Comparison of ENCODE assay signal across 20 cellular contexts in genomic region chr10:35735412-35735811, GRCh38.
DNase-seq lines count a peak whose midpoint lies in the region; TF ChIP-seq lines count a peak whose summit lies in the region.
"Had no signal": no experiment of that assay in that cellular context is flagged by ENCODE, and none has a peak within 500 bp of the region (broad histone marks: within the 10 kb centered on the region; RNA-seq: fewer than 3 reads in every experiment).

No MANE protein-coding gene starts in this region.

- CTCF ChIA-PET in activated naive CD4-positive, alpha-beta T cell treated with anti-CD3 and anti-CD28 coated beads, Interleukin-2, amount 10 ng/mL, durations not matched to agents 7 days and 5 days (lab: Charles Lee): no interaction called here

- TF ChIP-seq CTCF in AG09319 (IDR thresholded peaks at IDR 0.05; ENCODE audit: low read depth, low read length): no peak
- no peak for TF ChIP-seq CTCF in chondrocyte (IDR thresholded peaks at IDR 0.05)

- no peaks in the 10 kb centered on the region for H3K36me3 Mint-ChIP-seq in chondrocyte (ENCODE audit: low read depth)
- no peaks in the 10 kb centered on the region for H3K36me3 Mint-ChIP-seq in activated naive CD4-positive, alpha-beta T cell treated with anti-CD3 and anti-CD28 coated beads, Interleukin-2, amount 10 ng/mL, durations not matched to agents 7 days and 5 days
- H3K36me3 Mint-ChIP-seq: activated naive CD8-positive, alpha-beta T cell treated with anti-CD3 and anti-CD28 coated beads for 36 hours had no signal

- DNase-seq in AG09319 (ENCODE audit: extremely low read depth, low read depth) (peak; percentile 8), LHCN-M2 (ENCODE audit: low read depth) (peak; percentile 8), chondrocyte (ENCODE audit: low spot score) (no peak), iris pigment epithelial cell (ENCODE audit: low read depth) (peak; percentile 91), NCI-H82 (lab: John Stamatoyannopoulos, UW) (no peak)
- DNase-seq in activated CD4-positive, alpha-beta T cell treated with anti-CD3 and anti-CD28 coated beads, Interleukin-2, amount 50 U/mL, for 1 hour: no peak
- no peak for DNase-seq in central memory CD4-positive, alpha-beta T cell
- no peak for DNase-seq in activated naive CD4-positive, alpha-beta T cell treated with anti-CD3 and anti-CD28 coated beads, Interleukin-2, amount 10 ng/mL, durations not matched to agents 7 days and 5 days
- DNase-seq: activated naive CD8-positive, alpha-beta T cell treated with anti-CD3 and anti-CD28 coated beads for 36 hours; activated T-cell treated with anti-CD3 and anti-CD28 coated beads, Interleukin-2, amount 50 U/mL, for 24 hours; AML-193; Calu3; colonic mucosa; esophagus squamous epithelium; left lung; NCI-H187; NCI-H510A; posterior cingulate gyrus; stimulated activated CD4-positive, alpha-beta T cell treated with anti-CD3 and anti-CD28 coated beads, Interleukin-12 subunit alpha, Interleukin-12 subunit beta, amount 100 ng/mL, for 4 hours; stimulated activated naive CD8-positive, alpha-beta T cell treated with anti-CD3 and anti-CD28 coated beads, Interleukin-15, amount 100 ng/mL, for 72 hours had no signal

- H3K27ac Mint-ChIP-seq in chondrocyte (ENCODE audit: unreplicated experiment): peak overlapping the region; percentile 58
- H3K27ac Mint-ChIP-seq in activated naive CD4-positive, alpha-beta T cell treated with anti-CD3 and anti-CD28 coated beads, Interleukin-2, amount 10 ng/mL, durations not matched to agents 7 days and 5 days: no peak overlapping the region
- H3K27ac Mint-ChIP-seq: activated naive CD8-positive, alpha-beta T cell treated with anti-CD3 and anti-CD28 coated beads for 36 hours; activated T-cell treated with anti-CD3 and anti-CD28 coated beads, Interleukin-2, amount 50 U/mL, for 24 hours; stimulated activated naive CD8-positive, alpha-beta T cell treated with anti-CD3 and anti-CD28 coated beads, Interleukin-15, amount 100 ng/mL, for 72 hours had no signal

- peaks cover 10% of the 10 kb centered on the region for H3K9me3 Mint-ChIP-seq in chondrocyte (ENCODE audit: low read depth)
- H3K9me3 Mint-ChIP-seq in activated naive CD4-positive, alpha-beta T cell treated with anti-CD3 and anti-CD28 coated beads, Interleukin-2, amount 10 ng/mL, durations not matched to agents 7 days and 5 days: no peaks in the 10 kb centered on the region

- H3K27me3 Mint-ChIP-seq in chondrocyte (ENCODE audit: low read depth): no peaks in the 10 kb centered on the region
- no peaks in the 10 kb centered on the region for H3K27me3 Mint-ChIP-seq in activated naive CD4-positive, alpha-beta T cell treated with anti-CD3 and anti-CD28 coated beads, Interleukin-2, amount 10 ng/mL, durations not matched to agents 7 days and 5 days
- H3K27me3 Mint-ChIP-seq: activated naive CD8-positive, alpha-beta T cell treated with anti-CD3 and anti-CD28 coated beads for 36 hours; activated T-cell treated with anti-CD3 and anti-CD28 coated beads, Interleukin-2, amount 50 U/mL, for 24 hours had no signal

- peaks cover 12% of the 10 kb centered on the region for H3K4me1 Mint-ChIP-seq in chondrocyte (ENCODE audit: low read depth)
- no peaks in the 10 kb centered on the region for H3K4me1 Mint-ChIP-seq in activated naive CD4-positive, alpha-beta T cell treated with anti-CD3 and anti-CD28 coated beads, Interleukin-2, amount 10 ng/mL, durations not matched to agents 7 days and 5 days
- H3K4me1 Mint-ChIP-seq: activated naive CD8-positive, alpha-beta T cell treated with anti-CD3 and anti-CD28 coated beads for 36 hours; stimulated activated naive CD8-positive, alpha-beta T cell treated with anti-CD3 and anti-CD28 coated beads, Interleukin-15, amount 100 ng/mL, for 72 hours had no signal

- no peak overlapping the region for H3K4me3 Mint-ChIP-seq in chondrocyte (ENCODE audit: unreplicated experiment)
- H3K4me3 Mint-ChIP-seq in activated naive CD4-positive, alpha-beta T cell treated with anti-CD3 and anti-CD28 coated beads, Interleukin-2, amount 10 ng/mL, durations not matched to agents 7 days and 5 days: no peak overlapping the region
- H3K4me3 Mint-ChIP-seq: activated naive CD8-positive, alpha-beta T cell treated with anti-CD3 and anti-CD28 coated beads for 36 hours; activated T-cell treated with anti-CD3 and anti-CD28 coated beads, Interleukin-2, amount 50 U/mL, for 24 hours; stimulated activated naive CD8-positive, alpha-beta T cell treated with anti-CD3 and anti-CD28 coated beads, Interleukin-15, amount 100 ng/mL, for 72 hours had no signal

Comparison
In these comparisons a context has a peak if more than half of its experiments do, and no peak if none do; other contexts are left out.
1. DNase-seq: peak in AG09319 (single experiment), LHCN-M2 (single experiment) and iris pigment epithelial cell (single experiment); none in chondrocyte (single experiment), activated CD4-positive, alpha-beta T cell treated with anti-CD3 and anti-CD28 coated beads, Interleukin-2, amount 50 U/mL, for 1 hour (single experiment), central memory CD4-positive, alpha-beta T cell (single experiment), activated naive CD4-positive, alpha-beta T cell treated with anti-CD3 and anti-CD28 coated beads, Interleukin-2, amount 10 ng/mL, durations not matched to agents 7 days and 5 days (single experiment) and NCI-H82 (single experiment).